ENCODE assay signal across 30 cellular contexts in genomic region chr5:7039058-7039457, GRCh38.
"Had no signal": no experiment of that assay in that cellular context is flagged by ENCODE, and none has a peak within 500 bp of the region (broad histone marks: within the 10 kb centered on the region; RNA-seq: fewer than 3 reads in every experiment).

No MANE protein-coding gene starts in this region.

- H3K9me3 ChIP-seq: adrenal gland, colonic mucosa, esophagus squamous epithelium, gastroesophageal sphincter had no signal

- H3K27me3 ChIP-seq: adrenal gland, breast epithelium, cardiac muscle cell, colonic mucosa, esophagus squamous epithelium, gastroesophageal sphincter had no signal

- H3K27ac ChIP-seq: adrenal gland, breast epithelium, cardiac muscle cell, colonic mucosa, epithelial cell of prostate, esophagus squamous epithelium, gastroesophageal sphincter had no signal

- H3K36me3 ChIP-seq: adrenal gland, breast epithelium, cardiac muscle cell, colonic mucosa, esophagus squamous epithelium, gastroesophageal sphincter had no signal

- ATAC-seq: activated CD4-positive, alpha-beta T cell treated with anti-CD3 and anti-CD28 coated beads for 36 hours; activated CD8-positive, alpha-beta memory T cell treated with anti-CD3 and anti-CD28 coated beads, Interleukin-2, amount 10 ng/mL, durations not matched to agents 7 days and 5 days; activated CD8-positive, alpha-beta T cell treated with anti-CD3 and anti-CD28 coated beads, Interleukin-2, amount 10 ng/mL, durations not matched to agents 7 days and 5 days; activated naive CD8-positive, alpha-beta T cell treated with anti-CD3 and anti-CD28 coated beads, Interleukin-2, amount 50 U/mL, for 24 hours; gastroesophageal sphincter had no signal

- FAIRE-seq: endometrium, endothelial cell of umbilical vein had no signal

- H3K4me3 ChIP-seq: adrenal gland, breast epithelium, cardiac muscle cell, colonic mucosa, esophagus squamous epithelium, gastroesophageal sphincter had no signal

- H3K4me1 ChIP-seq: adrenal gland, breast epithelium, colonic mucosa, esophagus squamous epithelium, gastroesophageal sphincter had no signal

- DNase-seq: activated CD4-positive, alpha-beta memory T cell treated with anti-CD3 and anti-CD28 coated beads for 36 hours; activated CD4-positive, alpha-beta T cell treated with anti-CD3 and anti-CD28 coated beads for 36 hours; activated CD4-positive, alpha-beta T cell treated with anti-CD3 and anti-CD28 coated beads, Interleukin-2, amount 10 ng/mL, durations not matched to agents 24 days and 14 days; activated CD4-positive, CD25-positive, alpha-beta regulatory T cell; activated CD4-positive, CD25-positive, alpha-beta regulatory T cell treated with anti-CD3 and anti-CD28 coated beads, Interleukin-2, amount 50 U/mL, for 72 hours; activated CD8-positive, alpha-beta memory T cell treated with anti-CD3 and anti-CD28 coated beads, Interleukin-2, amount 10 ng/mL, durations not matched to agents 7 days and 5 days; activated CD8-positive, alpha-beta memory T cell treated with anti-CD3 and anti-CD28 coated beads, Interleukin-2, amount 50 U/mL, for 4 hours; activated CD8-positive, alpha-beta T cell treated with anti-CD3 and anti-CD28 coated beads, Interleukin-2, amount 10 ng/mL, durations not matched to agents 7 days and 5 days; activated effector memory CD4-positive, alpha-beta T cell treated with anti-CD3 and anti-CD28 coated beads, Interleukin-2, amount 50 U/mL, for 16 hours; activated naive CD4-positive, alpha-beta T cell treated with anti-CD3 and anti-CD28 coated beads for 36 hours; activated naive CD8-positive, alpha-beta T cell treated with anti-CD3 and anti-CD28 coated beads for 36 hours; activated naive CD8-positive, alpha-beta T cell treated with anti-CD3 and anti-CD28 coated beads, Interleukin-2, amount 50 U/mL, for 24 hours; activated T-cell treated with anti-CD3 and anti-CD28 coated beads, Interleukin-2, amount 50 U/mL, for 1 hour; activated T-cell treated with anti-CD3 and anti-CD28 coated beads, Interleukin-2, amount 50 U/mL, for 48 hours; adrenal gland; amygdala; aorta; central memory CD4-positive, alpha-beta T cell; cerebellar nuclear complex; colonic mucosa; effector CD8-positive, alpha-beta T cell; esophagus squamous epithelium; foreskin melanocyte; T-helper 2 cell had no signal
